Comparison of ENCODE assay signal across 22 cellular contexts in genomic region chr3:37964716-37965115, GRCh38. TPM values are rescaled to one million over a fixed set of nuclear protein-coding genes. Genes with fewer than 3 reads are reported as not detected.
DNase-seq lines count a peak whose midpoint lies in the region; ATAC-seq, FAIRE-seq and TF ChIP-seq lines count a peak whose summit lies in the region.
"Had no signal": no experiment of that assay in that cellular context is flagged by ENCODE, and none has a peak within 500 bp of the region (broad histone marks: within the 10 kb centered on the region; RNA-seq: fewer than 3 reads in every experiment).

No MANE protein-coding gene starts in this region.

- H3K4me3 ChIP-seq in A549, result no peak overlapping the region
- peak overlapping the region in 1 of 4 donors; percentile 4 for H3K4me3 ChIP-seq in Peyer's patch
- H3K4me3 ChIP-seq in kidney (ENCODE audit: low read length in 2 of 2), result peak overlapping the region in 1 of 2 donors; percentile 19
- no peak overlapping the region for H3K4me3 ChIP-seq in CD4-positive, alpha-beta memory T cell (ENCODE audit: low read length in 2 of 2)
- H3K4me3 ChIP-seq: HAP-1, suprapubic skin had no signal

- no peaks in the 10 kb centered on the region for H3K27me3 Mint-ChIP-seq in nephron (ENCODE audit: low read depth)
- H3K27me3 Mint-ChIP-seq in CD4-positive, alpha-beta memory T cell, result no peaks in the 10 kb centered on the region

- no peak for TF ChIP-seq EP300 in A549 (IDR thresholded peaks at IDR 0.05)

- CTCF ChIA-PET in A549 (lab: Yijun Ruan, JAX), result interaction anchor here (0.8 to 6.4 kb wide), 3 partner anchors 10 to 39 kb away, joined by 3 to 74 read pairs (median 23); no protein-coding TSS in a partner anchor
- CTCF ChIA-PET in CD4-positive, alpha-beta memory T cell (lab: Charles Lee; ENCODE audit: partially characterized antibody), result interaction anchor here (1.2 to 7.9 kb wide), 3 partner anchors 10 to 97 kb away, joined by 3 to 59 read pairs (median 5); no protein-coding TSS in a partner anchor

- ATAC-seq in A549 (peak in 1 of 2 experiments; percentile 28; a peak in 1 of 6 replicates), GM18498 (IDR thresholded peaks at IDR 0.05; ENCODE audit: unreplicated experiment) (no peak)

- no peaks in the 10 kb centered on the region for H3K9me3 Mint-ChIP-seq in nephron
- no peaks in the 10 kb centered on the region for H3K9me3 Mint-ChIP-seq in CD4-positive, alpha-beta memory T cell
- H3K9me3 Mint-ChIP-seq: activated naive CD4-positive, alpha-beta T cell treated with anti-CD3 and anti-CD28 coated beads, Interleukin-2, amount 10 ng/mL, durations not matched to agents 7 days and 5 days had no signal

- H3K36me3 Mint-ChIP-seq in nephron (ENCODE audit: low read depth), result peaks cover 25% of the 10 kb centered on the region
- no peaks in the 10 kb centered on the region for H3K36me3 Mint-ChIP-seq in CD4-positive, alpha-beta memory T cell
- H3K36me3 Mint-ChIP-seq: activated naive CD4-positive, alpha-beta T cell treated with anti-CD3 and anti-CD28 coated beads, Interleukin-2, amount 10 ng/mL, durations not matched to agents 7 days and 5 days had no signal

- intact Hi-C loops in kidney (cut with DNase I), result loop anchor here (10.0 kb wide), 1 partner anchor 110 kb away; no protein-coding TSS in a partner anchor
- intact Hi-C loops in CD4-positive, alpha-beta memory T cell (cut with micrococcal nuclease), result no loop called here

- peak overlapping the region; percentile 67 for H3K4me2 ChIP-seq in A549

- TF ChIP-seq CTCF in A549 (IDR thresholded peaks at IDR 0.05), result no peak
- TF ChIP-seq CTCF in Peyer's patch (IDR thresholded peaks at IDR 0.05), result no peak
- TF ChIP-seq CTCF in kidney (IDR thresholded peaks at IDR 0.05; ENCODE audit: borderline replicate concordance, extremely low read depth, insufficient read depth), result no peak
- TF ChIP-seq CTCF in nephron (IDR thresholded peaks at IDR 0.05; ENCODE audit: unreplicated experiment in 3 of 3), result no peak

- H3K27ac ChIP-seq in A549 (peak overlapping the region; percentile 8 to 50; a peak in 3 of 6 replicates), Peyer's patch (peak overlapping the region in 3 of 4 donors; percentile 9 to 65 (median 50)), kidney (ENCODE audit: low read depth in 2 of 2, low read length in 2 of 2) (peak overlapping the region; percentile 63 to 79)
- H3K27ac ChIP-seq in CD4-positive, alpha-beta memory T cell (ENCODE audit: low read depth, low read length), result no peak overlapping the region
- H3K27ac ChIP-seq: neutrophil, suprapubic skin had no signal

- H3K9me3 ChIP-seq in A549 (no peaks in the 10 kb centered on the region), Peyer's patch (no peaks in the 10 kb centered on the region), kidney (ENCODE audit: control insufficient read depth in 1 of 2, low read length in 2 of 2) (no peaks in the 10 kb centered on the region)
- no peaks in the 10 kb centered on the region for H3K9me3 ChIP-seq in CD4-positive, alpha-beta memory T cell (ENCODE audit: control insufficient read depth in 1 of 2, low read length in 2 of 2)
- H3K9me3 ChIP-seq: HAP-1, neutrophil, suprapubic skin had no signal

- H3K27me3 ChIP-seq in Peyer's patch, result no peaks in the 10 kb centered on the region
- no peaks in the 10 kb centered on the region for H3K27me3 ChIP-seq in CD4-positive, alpha-beta memory T cell (ENCODE audit: insufficient read depth, low read length)
- H3K27me3 ChIP-seq: neutrophil, suprapubic skin had no signal

- 6% methylated on average over 1 of the region's 1 CpG for WGBS in A549 (ENCODE audit: missing lambda C conversion rate)

- H3K36me3 ChIP-seq in Peyer's patch (no peaks in the 10 kb centered on the region), kidney (ENCODE audit: control insufficient read depth in 1 of 2, insufficient read depth in 2 of 2, low read length in 2 of 2) (no peaks in the 10 kb centered on the region)
- H3K36me3 ChIP-seq in CD4-positive, alpha-beta memory T cell (ENCODE audit: insufficient read depth, low read length), result no peaks in the 10 kb centered on the region
- H3K36me3 ChIP-seq: HAP-1 had no signal

- no peak for FAIRE-seq in A549 (lab: Jason Lieb, UNC)
- FAIRE-seq in kidney (lab: Jason Lieb, UNC), result peak; percentile 83
- FAIRE-seq: frontal cortex had no signal

- peak overlapping the region; percentile 36 to 56 (median 42) for H3K4me3 Mint-ChIP-seq in nephron
- no peak overlapping the region for H3K4me3 Mint-ChIP-seq in CD4-positive, alpha-beta memory T cell
- H3K4me3 Mint-ChIP-seq: activated naive CD4-positive, alpha-beta T cell treated with anti-CD3 and anti-CD28 coated beads, Interleukin-2, amount 10 ng/mL, durations not matched to agents 7 days and 5 days had no signal

- POLR2A ChIA-PET in A549 (lab: Yijun Ruan, JAX), result no interaction called here
- POLR2A ChIA-PET in CD4-positive, alpha-beta memory T cell (lab: Charles Lee; ENCODE audit: partially characterized antibody), result no interaction called here

- DNase-seq in A549 (ENCODE audit: low read depth in 1 of 2, low spot score in 1 of 2) (peak in 1 of 2 experiments; percentile 57), Peyer's patch (no peak), kidney (no peak), MV-4-11 (lab: John Stamatoyannopoulos, UW) (no peak), SKM-1 treated with dmso at 0.1 percent for 144 hours (lab: John Stamatoyannopoulos, UW; ENCODE audit: unreplicated experiment) (no peak)
- no peak for DNase-seq in CD4-positive, alpha-beta memory T cell
- DNase-seq: activated CD4-positive, alpha-beta T cell treated with anti-CD3 and anti-CD28 coated beads, Interleukin-2, amount 50 U/mL, for 48 hours; activated naive CD4-positive, alpha-beta T cell treated with anti-CD3 and anti-CD28 coated beads, Interleukin-2, amount 10 ng/mL, durations not matched to agents 7 days and 5 days; activated T-cell treated with anti-CD3 and anti-CD28 coated beads, Interleukin-2, amount 50 U/mL, for 48 hours; caudate nucleus; DND-41; Karpas-422; NCI-H1105; NCI-H2081; NK-92 treated with Interleukin-12 subunit alpha and Interleukin-12 subunit beta, amount 100 ng/mL, for 24 hours; retina had no signal

- H3K27ac Mint-ChIP-seq in nephron, result peak overlapping the region; percentile 94 to 97 (median 97)
- no peak overlapping the region for H3K27ac Mint-ChIP-seq in CD4-positive, alpha-beta memory T cell
- H3K27ac Mint-ChIP-seq: activated naive CD4-positive, alpha-beta T cell treated with anti-CD3 and anti-CD28 coated beads, Interleukin-2, amount 10 ng/mL, durations not matched to agents 7 days and 5 days had no signal

- no peak for TF ChIP-seq RAD21 in A549 (conservative IDR thresholded peaks at IDR 0.05 in 1 of 2, IDR thresholded peaks at IDR 0.05 in 1 of 2)

- H3K4me1 Mint-ChIP-seq in nephron, result peaks cover 67% of the 10 kb centered on the region
- no peaks in the 10 kb centered on the region for H3K4me1 Mint-ChIP-seq in CD4-positive, alpha-beta memory T cell
- H3K4me1 Mint-ChIP-seq: activated naive CD4-positive, alpha-beta T cell treated with anti-CD3 and anti-CD28 coated beads, Interleukin-2, amount 10 ng/mL, durations not matched to agents 7 days and 5 days had no signal

- no peak overlapping the region for H3K9ac ChIP-seq in kidney (ENCODE audit: low read length in 2 of 2)

- no peak for TF ChIP-seq POLR2A in A549 (IDR thresholded peaks at IDR 0.05; ENCODE audit: low read length)
- no peak for TF ChIP-seq POLR2A in Peyer's patch (IDR thresholded peaks at IDR 0.05)

- H3K4me1 ChIP-seq in A549 (peaks cover 44% of the 10 kb centered on the region), Peyer's patch (peaks cover 0 to 26% (median 0%) of the 10 kb centered on the region in 4 donors), kidney (ENCODE audit: control insufficient read depth in 1 of 2, insufficient read depth in 1 of 2, low read depth in 1 of 2, low read length in 2 of 2) (peaks cover 52% of the 10 kb centered on the region in 2 donors)
- no peaks in the 10 kb centered on the region for H3K4me1 ChIP-seq in CD4-positive, alpha-beta memory T cell (ENCODE audit: insufficient read depth, low read length)
- H3K4me1 ChIP-seq: HAP-1 had no signal

TF ChIP-seq in A549, 52 proteins besides CTCF, POLR2A, EP300 and RAD21 (continues in another document):
- no peak for TF ChIP-seq POLR2AphosphoS2 (conservative IDR thresholded peaks at IDR 0.05; ENCODE audit: low read length)
- TF ChIP-seq HMGXB4 (CRISPR knock-in tag; IDR thresholded peaks at IDR 0.05; ENCODE audit: borderline replicate concordance), result no peak
- no peak for TF ChIP-seq PHF8 (IDR thresholded peaks at IDR 0.05; ENCODE audit: borderline replicate concordance, low read depth)
- TF ChIP-seq CEBPB (IDR thresholded peaks at IDR 0.05), result no peak
- TF ChIP-seq HOXB5 (CRISPR knock-in tag; IDR thresholded peaks at IDR 0.05), result no peak
- no peak for TF ChIP-seq HOXB13 (CRISPR knock-in tag; IDR thresholded peaks at IDR 0.05; ENCODE audit: low read depth)

RNA-seq across cellular contexts. Expression of gene VILL, which starts 25.9 kb away (rescaled TPM):
- polyA plus RNA-seq in A549 (2011; rRNA removed) (0.22 and 0.49 TPM in 2 replicates), A549 (2017; fragmentation: RNase III; extraction: RNeasy Plus Mini Kit Qiagen cat#74134 plus additional on column Dnase treatment) (0.04 to 0.08 TPM (median 0.05 TPM) in 3 replicates), kidney (ENCODE audit: insufficient read depth, low read depth, low replicate concordance) (7.4 TPM)
- polyA plus RNA-seq in A549 (2012; cell fraction: cytosol; rRNA removed), result 0.16 and 0.23 TPM in 2 replicates
- polyA plus RNA-seq in A549 (2012; cell fraction: nucleus; rRNA removed), result 0.55 TPM in 2 replicates
- polyA minus RNA-seq in A549 (2011; rRNA and poly(A)+ RNA removed), result 0.49 and 0.91 TPM in 2 replicates
- total RNA-seq in Peyer's patch (100 to 1,000 TPM in 3 of 4 donors, 10 to 100 TPM in 1; 59.4 to 309 (median 230) TPM), kidney (7.6 TPM)
- 10 to 100 TPM; 41.7 to 43.4 TPM for total RNA-seq in CD4-positive, alpha-beta memory T cell
- 10 to 100 TPM; 13.4 to 18.0 TPM for polyA plus RNA-seq in CD4-positive, alpha-beta memory T cell

Comparison
In these comparisons a context has a peak if more than half of its experiments do, and no peak if none do; other contexts are left out.
1. H3K27ac Mint-ChIP-seq: peak in nephron (3 of 3); none in CD4-positive, alpha-beta memory T cell (0 of 7).
2. H3K4me3 Mint-ChIP-seq: peak in nephron (3 of 3); none in CD4-positive, alpha-beta memory T cell (0 of 8).